ENCODE assay signal across 8 cellular contexts in genomic region chr11:1310315-1310687, GRCh38. TPM values are rescaled to one million over a fixed set of nuclear protein-coding genes. Genes with fewer than 3 reads are reported as not detected.
DNase-seq lines count a peak whose midpoint lies in the region; ATAC-seq and TF ChIP-seq lines count a peak whose summit lies in the region.

No MANE protein-coding gene starts in this region.

- POLR2A ChIA-PET in HEK293 (lab: Yijun Ruan, JAX) = no interaction called here

- TF ChIP-seq CTCF in HEK293 (tag by site-specific recombination; IDR thresholded peaks at IDR 0.05) = no peak
- no peak for TF ChIP-seq CTCF in WERI-Rb-1 (IDR thresholded peaks at IDR 0.05; ENCODE audit: low read depth, low read length)
- no peak for TF ChIP-seq CTCF in gastroesophageal sphincter (IDR thresholded peaks at IDR 0.05)

- no peaks in the 10 kb centered on the region for H3K27me3 ChIP-seq in WERI-Rb-1 (ENCODE audit: insufficient read depth, low read depth, severe bottlenecking)
- no peaks in the 10 kb centered on the region for H3K27me3 ChIP-seq in gastroesophageal sphincter

- CTCF ChIA-PET in HEK293 (lab: Yijun Ruan, JAX) = interaction anchor here (1.1 kb wide), 1 partner anchor 10 kb away, joined by 3 read pairs; no protein-coding TSS in a partner anchor

- H3K9me3 ChIP-seq in HEK293 (ENCODE audit: control insufficient read depth, insufficient read depth, low read depth, low read length) (no peaks in the 10 kb centered on the region), WERI-Rb-1 (ENCODE audit: severe bottlenecking) (peaks cover 31% of the 10 kb centered on the region), gastroesophageal sphincter (peaks cover 0 to 6% (median 0%) of the 10 kb centered on the region in 3 donors)

- H3K4me1 ChIP-seq in HEK293 (ENCODE audit: control insufficient read depth, insufficient read depth, low read length) (no peaks in the 10 kb centered on the region), gastroesophageal sphincter (peaks cover 0 to 49% (median 23%) of the 10 kb centered on the region in 3 donors)

- H3K27ac ChIP-seq in HEK293 (ENCODE audit: extremely low read depth, low read depth, low read length) = no peak overlapping the region
- peak overlapping the region; percentile 89 for H3K27ac ChIP-seq in WERI-Rb-1
- H3K27ac ChIP-seq in gastroesophageal sphincter = peak overlapping the region; percentile 66 to 98 (median 91)
- peak overlapping the region; percentile 78 to 98 (median 96) for H3K27ac ChIP-seq in skin epidermis

- TF ChIP-seq EP300 in gastroesophageal sphincter (IDR thresholded peaks at IDR 0.05) = no peak

- H3K36me3 ChIP-seq in HEK293 (ENCODE audit: control insufficient read depth in 2 of 2, insufficient read depth in 1 of 2, low read length in 2 of 2) = peaks cover 0 to 28% of the 10 kb centered on the region in 2 experiments; a peak in 1 of 3 replicates
- peaks cover 14% of the 10 kb centered on the region for H3K36me3 ChIP-seq in WERI-Rb-1
- H3K36me3 ChIP-seq in gastroesophageal sphincter = peaks cover 0 to 13% of the 10 kb centered on the region in 2 donors

- DNase-seq in WERI-Rb-1 (no peak), NCI-H774 (lab: John Stamatoyannopoulos, UW) (no peak), hepatic stellate cell (ENCODE audit: low spot score) (no peak)
- no peak for DNase-seq in stimulated activated CD8-positive, alpha-beta memory T cell treated with anti-CD3 and anti-CD28 coated beads, Interleukin-4, amount 100 ng/mL, for 48 hours

- ATAC-seq in gastroesophageal sphincter = no peak
- ATAC-seq in GM21576 (IDR thresholded peaks at IDR 0.05; ENCODE audit: unreplicated experiment) = no peak

- H3K4me3 ChIP-seq in HEK293 (ENCODE audit: low read depth, low read length) (peak overlapping the region; percentile 57), WERI-Rb-1 (ENCODE audit: low read depth, low read length) (no peak overlapping the region), gastroesophageal sphincter (peak overlapping the region; percentile 67 to 85), skin epidermis (peak overlapping the region; percentile 74 to 99 (median 88))

- WGBS in gastroesophageal sphincter (ENCODE audit: low coverage in 1 of 2), 2 donors = 91 to 93% methylated on average over 11 to 13 of the region's 18 CpGs

- no peak for TF ChIP-seq POLR2A in gastroesophageal sphincter (IDR thresholded peaks at IDR 0.05)

TF ChIP-seq in HEK293, 187 proteins besides CTCF, POLR2A, EP300 and RAD21:
- no peak for TF ChIP-seq ZNF571 (tag by site-specific recombination; IDR thresholded peaks at IDR 0.05)
- no peak for TF ChIP-seq ZNF155 (tag by site-specific recombination; IDR thresholded peaks at IDR 0.05)
- no peak for TF ChIP-seq KLF16 (tag by site-specific recombination; IDR thresholded peaks at IDR 0.05)
- no peak for TF ChIP-seq SETDB1 (IDR thresholded peaks at IDR 0.05; ENCODE audit: insufficient read length, low read length)
- TF ChIP-seq ZNF518A (tag by site-specific recombination; conservative IDR thresholded peaks at IDR 0.05; ENCODE audit: low read depth) = no peak
- no peak for TF ChIP-seq ZNF701 (tag by site-specific recombination; IDR thresholded peaks at IDR 0.05)

RNA-seq across cellular contexts. Expression of gene TOLLIP, which starts 0.9 kb away (rescaled TPM):
- total RNA-seq in gastroesophageal sphincter = 10 to 100 TPM; 42.3 to 70.6 (median 49.1) TPM
